In the genomic region with DNA sequence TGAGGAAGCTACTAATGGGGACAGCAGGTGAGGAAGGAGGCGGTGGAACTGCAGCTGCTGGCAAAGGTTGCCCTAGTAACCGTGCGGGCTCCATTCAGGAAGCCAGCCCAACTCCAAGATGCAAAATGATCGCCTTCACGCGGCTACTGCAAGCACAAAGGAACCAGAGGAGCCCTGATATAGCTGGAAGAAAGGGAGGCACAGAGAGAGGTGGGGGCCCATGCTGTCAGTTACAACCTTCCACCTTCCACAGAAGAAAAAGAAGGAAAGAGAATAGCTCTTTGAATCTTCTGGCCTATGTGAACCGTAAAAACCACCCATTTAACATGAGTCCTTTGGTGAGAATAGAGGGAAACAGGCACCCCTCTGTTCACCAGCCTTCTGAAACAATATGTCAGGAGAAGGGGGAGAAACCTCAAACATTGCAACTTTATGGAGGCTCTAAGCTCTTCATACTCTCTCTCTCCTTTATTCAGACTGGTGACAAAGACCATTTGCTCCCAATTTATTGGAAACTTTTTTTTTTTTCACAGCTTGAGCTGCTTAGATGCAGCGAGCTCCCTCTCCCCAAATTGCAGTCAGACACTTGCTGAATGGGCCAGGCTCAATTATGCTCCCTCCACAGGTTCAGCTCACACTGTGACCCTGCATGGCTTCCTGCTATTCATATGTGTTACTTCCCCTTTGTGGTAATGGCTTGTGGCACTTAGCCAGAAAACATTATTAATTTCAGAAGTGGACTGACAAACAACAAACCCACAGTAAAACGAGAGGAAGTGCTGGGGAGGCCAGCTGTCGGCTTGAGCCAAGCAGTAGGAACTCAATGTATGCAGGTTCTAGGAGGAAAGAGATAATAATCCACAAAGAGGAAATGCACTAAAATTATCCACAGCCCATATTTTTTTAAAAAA, we compare ENCODE assay signal across 1 cellular context.
TF ChIP-seq lines count a peak whose summit lies in the region.

No MANE protein-coding gene starts in this region.

TF ChIP-seq in HEK293, 187 proteins besides CTCF, POLR2A, EP300 and RAD21 (continued from another document and continues in another):
- TF ChIP-seq ZSCAN18 (tag by site-specific recombination; IDR thresholded peaks at IDR 0.05): no peak
- TF ChIP-seq ZFP69B (tag by site-specific recombination; IDR thresholded peaks at IDR 0.05): no peak
- TF ChIP-seq ZIC2 (tag by site-specific recombination; IDR thresholded peaks at IDR 0.05): peak; percentile 98
- no peak for TF ChIP-seq ZNF302 (tag by site-specific recombination; IDR thresholded peaks at IDR 0.05; ENCODE audit: low read depth)
- no peak for TF ChIP-seq PRDM1 (tag by site-specific recombination; IDR thresholded peaks at IDR 0.05)
- TF ChIP-seq, protein P1, sequence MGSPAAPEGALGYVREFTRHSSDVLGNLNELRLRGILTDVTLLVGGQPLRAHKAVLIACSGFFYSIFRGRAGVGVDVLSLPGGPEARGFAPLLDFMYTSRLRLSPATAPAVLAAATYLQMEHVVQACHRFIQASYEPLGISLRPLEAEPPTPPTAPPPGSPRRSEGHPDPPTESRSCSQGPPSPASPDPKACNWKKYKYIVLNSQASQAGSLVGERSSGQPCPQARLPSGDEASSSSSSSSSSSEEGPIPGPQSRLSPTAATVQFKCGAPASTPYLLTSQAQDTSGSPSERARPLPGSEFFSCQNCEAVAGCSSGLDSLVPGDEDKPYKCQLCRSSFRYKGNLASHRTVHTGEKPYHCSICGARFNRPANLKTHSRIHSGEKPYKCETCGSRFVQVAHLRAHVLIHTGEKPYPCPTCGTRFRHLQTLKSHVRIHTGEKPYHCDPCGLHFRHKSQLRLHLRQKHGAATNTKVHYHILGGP (tag by site-specific recombination; IDR thresholded peaks at IDR 0.05): no peak
- no peak for TF ChIP-seq REST (tag by site-specific recombination; IDR thresholded peaks at IDR 0.05)
- TF ChIP-seq, protein P2, sequence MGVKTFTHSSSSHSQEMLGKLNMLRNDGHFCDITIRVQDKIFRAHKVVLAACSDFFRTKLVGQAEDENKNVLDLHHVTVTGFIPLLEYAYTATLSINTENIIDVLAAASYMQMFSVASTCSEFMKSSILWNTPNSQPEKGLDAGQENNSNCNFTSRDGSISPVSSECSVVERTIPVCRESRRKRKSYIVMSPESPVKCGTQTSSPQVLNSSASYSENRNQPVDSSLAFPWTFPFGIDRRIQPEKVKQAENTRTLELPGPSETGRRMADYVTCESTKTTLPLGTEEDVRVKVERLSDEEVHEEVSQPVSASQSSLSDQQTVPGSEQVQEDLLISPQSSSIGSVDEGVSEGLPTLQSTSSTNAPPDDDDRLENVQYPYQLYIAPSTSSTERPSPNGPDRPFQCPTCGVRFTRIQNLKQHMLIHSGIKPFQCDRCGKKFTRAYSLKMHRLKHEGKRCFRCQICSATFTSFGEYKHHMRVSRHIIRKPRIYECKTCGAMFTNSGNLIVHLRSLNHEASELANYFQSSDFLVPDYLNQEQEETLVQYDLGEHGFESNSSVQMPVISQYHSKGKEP (tag by site-specific recombination; IDR thresholded peaks at IDR 0.05): 0 out of 2 replicates have a peak, but pooled peaks have one; percentile 24
- no peak for TF ChIP-seq YY1 (tag by site-specific recombination; IDR thresholded peaks at IDR 0.05)
- TF ChIP-seq ZNF610 (tag by site-specific recombination; IDR thresholded peaks at IDR 0.05; ENCODE audit: borderline replicate concordance): no peak
- no peak for TF ChIP-seq HOXD13 (CRISPR knock-in tag; IDR thresholded peaks at IDR 0.05; ENCODE audit: borderline replicate concordance)
- TF ChIP-seq ZNF621 (tag by site-specific recombination; IDR thresholded peaks at IDR 0.05): no peak
- TF ChIP-seq ZNF404 (tag by site-specific recombination; IDR thresholded peaks at IDR 0.05): no peak
- TF ChIP-seq ZNF274 (IDR thresholded peaks at IDR 0.05; ENCODE audit: low read length): no peak
- TF ChIP-seq ZNF274 (tag by site-specific recombination; IDR thresholded peaks at IDR 0.05; ENCODE audit: borderline replicate concordance): no peak
- no peak for TF ChIP-seq REPIN1 (tag by site-specific recombination; IDR thresholded peaks at IDR 0.05; ENCODE audit: low read depth)
- no peak for TF ChIP-seq MEIS1 (CRISPR knock-in tag; IDR thresholded peaks at IDR 0.05; ENCODE audit: borderline replicate concordance)
- no peak for TF ChIP-seq ZNF10 (tag by site-specific recombination; IDR thresholded peaks at IDR 0.05)
- peak; percentile 95 for TF ChIP-seq ZNF18 (tag by site-specific recombination; IDR thresholded peaks at IDR 0.05)
- TF ChIP-seq, protein P3, sequence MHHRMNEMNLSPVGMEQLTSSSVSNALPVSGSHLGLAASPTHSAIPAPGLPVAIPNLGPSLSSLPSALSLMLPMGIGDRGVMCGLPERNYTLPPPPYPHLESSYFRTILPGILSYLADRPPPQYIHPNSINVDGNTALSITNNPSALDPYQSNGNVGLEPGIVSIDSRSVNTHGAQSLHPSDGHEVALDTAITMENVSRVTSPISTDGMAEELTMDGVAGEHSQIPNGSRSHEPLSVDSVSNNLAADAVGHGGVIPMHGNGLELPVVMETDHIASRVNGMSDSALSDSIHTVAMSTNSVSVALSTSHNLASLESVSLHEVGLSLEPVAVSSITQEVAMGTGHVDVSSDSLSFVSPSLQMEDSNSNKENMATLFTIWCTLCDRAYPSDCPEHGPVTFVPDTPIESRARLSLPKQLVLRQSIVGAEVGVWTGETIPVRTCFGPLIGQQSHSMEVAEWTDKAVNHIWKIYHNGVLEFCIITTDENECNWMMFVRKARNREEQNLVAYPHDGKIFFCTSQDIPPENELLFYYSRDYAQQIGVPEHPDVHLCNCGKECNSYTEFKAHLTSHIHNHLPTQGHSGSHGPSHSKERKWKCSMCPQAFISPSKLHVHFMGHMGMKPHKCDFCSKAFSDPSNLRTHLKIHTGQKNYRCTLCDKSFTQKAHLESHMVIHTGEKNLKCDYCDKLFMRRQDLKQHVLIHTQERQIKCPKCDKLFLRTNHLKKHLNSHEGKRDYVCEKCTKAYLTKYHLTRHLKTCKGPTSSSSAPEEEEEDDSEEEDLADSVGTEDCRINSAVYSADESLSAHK (tag by site-specific recombination; IDR thresholded peaks at IDR 0.05): no peak
- TF ChIP-seq OVOL3 (tag by site-specific recombination; IDR thresholded peaks at IDR 0.05): no peak
- no peak for TF ChIP-seq ZNF362 (tag by site-specific recombination; IDR thresholded peaks at IDR 0.05)
- TF ChIP-seq ZSCAN16 (tag by site-specific recombination; IDR thresholded peaks at IDR 0.05): peak; percentile 70; the same call in 1 of the 2 replicates
- TF ChIP-seq KLF10 (tag by site-specific recombination; IDR thresholded peaks at IDR 0.05): no peak
- no peak for TF ChIP-seq ZNF37A (tag by site-specific recombination; IDR thresholded peaks at IDR 0.05)
- TF ChIP-seq EGR2 (tag by site-specific recombination; IDR thresholded peaks at IDR 0.05; ENCODE audit: low read depth): no peak
- no peak for TF ChIP-seq ZNF350 (tag by site-specific recombination; IDR thresholded peaks at IDR 0.05)
- TF ChIP-seq, protein P4, sequence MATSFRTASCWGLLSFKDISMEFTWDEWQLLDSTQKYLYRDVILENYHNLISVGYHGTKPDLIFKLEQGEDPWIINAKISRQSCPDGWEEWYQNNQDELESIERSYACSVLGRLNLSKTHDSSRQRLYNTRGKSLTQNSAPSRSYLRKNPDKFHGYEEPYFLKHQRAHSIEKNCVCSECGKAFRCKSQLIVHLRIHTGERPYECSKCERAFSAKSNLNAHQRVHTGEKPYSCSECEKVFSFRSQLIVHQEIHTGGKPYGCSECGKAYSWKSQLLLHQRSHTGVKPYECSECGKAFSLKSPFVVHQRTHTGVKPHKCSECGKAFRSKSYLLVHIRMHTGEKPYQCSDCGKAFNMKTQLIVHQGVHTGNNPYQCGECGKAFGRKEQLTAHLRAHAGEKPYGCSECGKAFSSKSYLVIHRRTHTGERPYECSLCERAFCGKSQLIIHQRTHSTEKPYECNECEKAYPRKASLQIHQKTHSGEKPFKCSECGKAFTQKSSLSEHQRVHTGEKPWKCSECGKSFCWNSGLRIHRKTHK (tag by site-specific recombination; IDR thresholded peaks at IDR 0.05): no peak
- TF ChIP-seq ZNF280D (tag by site-specific recombination; IDR thresholded peaks at IDR 0.05): no peak
- TF ChIP-seq MYNN (tag by site-specific recombination; IDR thresholded peaks at IDR 0.05; ENCODE audit: borderline replicate concordance): no peak
- TF ChIP-seq SCRT2 (tag by site-specific recombination; IDR thresholded peaks at IDR 0.05): peak; percentile 90
